ENCODE assay signal across 1 cellular context in genomic region chr15:22967084-22967770, GRCh38.
TF ChIP-seq lines count a peak whose summit lies in the region.

No MANE protein-coding gene starts in this region.

TF ChIP-seq in GM23338, 12 proteins besides CTCF, POLR2A, EP300 and RAD21 (continued from another document):
- TF ChIP-seq, protein P1, sequence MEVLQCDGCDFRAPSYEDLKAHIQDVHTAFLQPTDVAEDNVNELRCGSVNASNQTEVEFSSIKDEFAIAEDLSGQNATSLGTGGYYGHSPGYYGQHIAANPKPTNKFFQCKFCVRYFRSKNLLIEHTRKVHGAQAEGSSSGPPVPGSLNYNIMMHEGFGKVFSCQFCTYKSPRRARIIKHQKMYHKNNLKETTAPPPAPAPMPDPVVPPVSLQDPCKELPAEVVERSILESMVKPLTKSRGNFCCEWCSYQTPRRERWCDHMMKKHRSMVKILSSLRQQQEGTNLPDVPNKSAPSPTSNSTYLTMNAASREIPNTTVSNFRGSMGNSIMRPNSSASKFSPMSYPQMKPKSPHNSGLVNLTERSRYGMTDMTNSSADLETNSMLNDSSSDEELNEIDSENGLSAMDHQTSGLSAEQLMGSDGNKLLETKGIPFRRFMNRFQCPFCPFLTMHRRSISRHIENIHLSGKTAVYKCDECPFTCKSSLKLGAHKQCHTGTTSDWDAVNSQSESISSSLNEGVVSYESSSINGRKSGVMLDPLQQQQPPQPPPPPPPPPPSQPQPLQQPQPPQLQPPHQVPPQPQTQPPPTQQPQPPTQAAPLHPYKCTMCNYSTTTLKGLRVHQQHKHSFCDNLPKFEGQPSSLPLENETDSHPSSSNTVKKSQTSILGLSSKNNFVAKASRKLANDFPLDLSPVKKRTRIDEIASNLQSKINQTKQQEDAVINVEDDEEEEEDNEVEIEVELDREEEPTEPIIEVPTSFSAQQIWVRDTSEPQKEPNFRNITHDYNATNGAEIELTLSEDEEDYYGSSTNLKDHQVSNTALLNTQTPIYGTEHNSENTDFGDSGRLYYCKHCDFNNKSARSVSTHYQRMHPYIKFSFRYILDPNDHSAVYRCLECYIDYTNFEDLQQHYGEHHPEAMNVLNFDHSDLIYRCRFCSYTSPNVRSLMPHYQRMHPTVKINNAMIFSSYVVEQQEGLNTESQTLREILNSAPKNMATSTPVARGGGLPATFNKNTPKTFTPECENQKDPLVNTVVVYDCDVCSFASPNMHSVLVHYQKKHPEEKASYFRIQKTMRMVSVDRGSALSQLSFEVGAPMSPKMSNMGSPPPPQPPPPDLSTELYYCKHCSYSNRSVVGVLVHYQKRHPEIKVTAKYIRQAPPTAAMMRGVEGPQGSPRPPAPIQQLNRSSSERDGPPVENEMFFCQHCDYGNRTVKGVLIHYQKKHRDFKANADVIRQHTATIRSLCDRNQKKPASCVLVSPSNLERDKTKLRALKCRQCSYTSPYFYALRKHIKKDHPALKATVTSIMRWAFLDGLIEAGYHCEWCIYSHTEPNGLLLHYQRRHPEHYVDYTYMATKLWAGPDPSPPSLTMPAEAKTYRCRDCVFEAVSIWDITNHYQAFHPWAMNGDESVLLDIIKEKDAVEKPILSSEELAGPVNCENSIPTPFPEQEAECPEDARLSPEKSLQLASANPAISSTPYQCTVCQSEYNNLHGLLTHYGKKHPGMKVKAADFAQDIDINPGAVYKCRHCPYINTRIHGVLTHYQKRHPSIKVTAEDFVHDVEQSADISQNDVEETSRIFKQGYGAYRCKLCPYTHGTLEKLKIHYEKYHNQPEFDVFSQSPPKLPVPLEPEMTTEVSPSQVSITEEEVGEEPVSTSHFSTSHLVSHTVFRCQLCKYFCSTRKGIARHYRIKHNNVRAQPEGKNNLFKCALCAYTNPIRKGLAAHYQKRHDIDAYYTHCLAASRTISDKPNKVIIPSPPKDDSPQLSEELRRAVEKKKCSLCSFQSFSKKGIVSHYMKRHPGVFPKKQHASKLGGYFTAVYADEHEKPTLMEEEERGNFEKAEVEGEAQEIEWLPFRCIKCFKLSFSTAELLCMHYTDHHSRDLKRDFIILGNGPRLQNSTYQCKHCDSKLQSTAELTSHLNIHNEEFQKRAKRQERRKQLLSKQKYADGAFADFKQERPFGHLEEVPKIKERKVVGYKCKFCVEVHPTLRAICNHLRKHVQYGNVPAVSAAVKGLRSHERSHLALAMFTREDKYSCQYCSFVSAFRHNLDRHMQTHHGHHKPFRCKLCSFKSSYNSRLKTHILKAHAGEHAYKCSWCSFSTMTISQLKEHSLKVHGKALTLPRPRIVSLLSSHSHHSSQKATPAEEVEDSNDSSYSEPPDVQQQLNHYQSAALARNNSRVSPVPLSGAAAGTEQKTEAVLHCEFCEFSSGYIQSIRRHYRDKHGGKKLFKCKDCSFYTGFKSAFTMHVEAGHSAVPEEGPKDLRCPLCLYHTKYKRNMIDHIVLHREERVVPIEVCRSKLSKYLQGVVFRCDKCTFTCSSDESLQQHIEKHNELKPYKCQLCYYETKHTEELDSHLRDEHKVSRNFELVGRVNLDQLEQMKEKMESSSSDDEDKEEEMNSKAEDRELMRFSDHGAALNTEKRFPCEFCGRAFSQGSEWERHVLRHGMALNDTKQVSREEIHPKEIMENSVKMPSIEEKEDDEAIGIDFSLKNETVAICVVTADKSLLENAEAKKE (CRISPR knock-in tag; IDR thresholded peaks at IDR 0.05), result no peak
- TF ChIP-seq EZH2phosphoT487 (IDR thresholded peaks at IDR 0.05; ENCODE audit: unreplicated experiment), result no peak
- no peak for TF ChIP-seq ZNF114 (CRISPR knock-in tag; IDR thresholded peaks at IDR 0.05)
- no peak for TF ChIP-seq CREB1 (CRISPR knock-in tag; IDR thresholded peaks at IDR 0.05; ENCODE audit: low read depth)
- no peak for TF ChIP-seq POLR2AphosphoS5 (IDR thresholded peaks at IDR 0.05; ENCODE audit: low read depth)
- no peak for TF ChIP-seq REST (IDR thresholded peaks at IDR 0.05; ENCODE audit: unreplicated experiment)
- TF ChIP-seq, protein P2, sequence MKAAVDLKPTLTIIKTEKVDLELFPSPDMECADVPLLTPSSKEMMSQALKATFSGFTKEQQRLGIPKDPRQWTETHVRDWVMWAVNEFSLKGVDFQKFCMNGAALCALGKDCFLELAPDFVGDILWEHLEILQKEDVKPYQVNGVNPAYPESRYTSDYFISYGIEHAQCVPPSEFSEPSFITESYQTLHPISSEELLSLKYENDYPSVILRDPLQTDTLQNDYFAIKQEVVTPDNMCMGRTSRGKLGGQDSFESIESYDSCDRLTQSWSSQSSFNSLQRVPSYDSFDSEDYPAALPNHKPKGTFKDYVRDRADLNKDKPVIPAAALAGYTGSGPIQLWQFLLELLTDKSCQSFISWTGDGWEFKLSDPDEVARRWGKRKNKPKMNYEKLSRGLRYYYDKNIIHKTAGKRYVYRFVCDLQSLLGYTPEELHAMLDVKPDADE (IDR thresholded peaks at IDR 0.05), result no peak
